Comparison of ENCODE assay signal across 12 cellular contexts in the genomic region with DNA sequence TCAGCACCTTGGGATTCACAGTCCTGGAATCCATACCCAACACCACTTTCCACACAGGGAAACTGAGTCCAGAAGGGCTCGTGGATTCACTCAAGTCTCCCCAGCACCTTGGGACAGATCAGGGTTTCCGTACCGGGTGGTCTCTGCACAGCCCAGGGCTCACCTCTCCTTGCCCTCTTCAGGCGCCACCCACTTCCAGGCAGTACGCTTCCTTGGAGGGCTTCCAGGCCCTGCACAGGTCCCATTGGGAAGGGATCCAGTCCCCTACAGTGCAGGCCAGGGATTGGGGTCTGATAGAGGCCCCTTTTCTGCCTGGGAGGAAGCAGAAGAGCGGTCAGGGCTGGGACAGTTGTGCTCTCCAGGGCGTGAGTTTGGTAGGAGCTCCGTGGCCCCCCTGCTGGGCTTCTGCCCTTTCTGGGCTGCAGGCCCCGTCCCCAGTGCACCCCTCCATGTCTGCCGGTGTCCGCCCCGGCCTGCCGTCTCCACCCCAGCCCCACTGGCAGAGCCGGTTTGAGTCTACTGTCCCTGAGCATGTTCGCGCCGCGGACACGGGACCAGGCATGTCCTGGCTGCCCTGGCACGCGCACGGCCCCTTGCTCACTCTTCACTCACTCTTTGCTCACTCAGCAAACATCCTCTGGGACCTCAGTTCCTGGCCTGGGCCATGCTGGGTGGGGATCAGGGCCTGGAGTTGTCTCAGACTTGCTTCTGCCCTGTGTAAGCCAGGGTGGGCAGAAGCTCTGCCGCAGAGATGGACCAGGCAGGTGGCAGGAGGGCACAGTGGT. TPM values are rescaled to one million over a fixed set of nuclear protein-coding genes. Genes with fewer than 3 reads are reported as not detected.
DNase-seq lines count a peak whose midpoint lies in the region; ATAC-seq and TF ChIP-seq lines count a peak whose summit lies in the region.
"Had no signal": no experiment of that assay in that cellular context is flagged by ENCODE, and none has a peak within 500 bp of the region (broad histone marks: within the 10 kb centered on the region; RNA-seq: fewer than 3 reads in every experiment).

No MANE protein-coding gene starts in this region.

- WGBS in urinary bladder = 45% methylated on average over 23 of the region's 23 CpGs

- H3K9me3 ChIP-seq in left ventricle myocardium inferior (replicated peaks) = no peaks in the 10 kb centered on the region
- no peaks in the 10 kb centered on the region for H3K9me3 ChIP-seq in neural progenitor cell (ENCODE audit: low read depth)
- no peaks in the 10 kb centered on the region for H3K9me3 ChIP-seq in BE2C

- no peaks in the 10 kb centered on the region for H3F3A ChIP-seq in neural progenitor cell (ENCODE audit: low read depth)

- peak; percentile 6 for ATAC-seq in Right ventricle myocardium superior (ENCODE audit: poor library complexity)
- no peak for ATAC-seq in GM21381 (IDR thresholded peaks at IDR 0.05; ENCODE audit: unreplicated experiment)

- no peak overlapping the region for H2AFZ ChIP-seq in neural progenitor cell (replicated peaks)

- H3K36me3 ChIP-seq in left ventricle myocardium inferior (no peaks in the 10 kb centered on the region), neural progenitor cell (no peaks in the 10 kb centered on the region), urinary bladder (ENCODE audit: insufficient read depth) (no peaks in the 10 kb centered on the region), BE2C (no peaks in the 10 kb centered on the region)

- H3K27ac ChIP-seq in left ventricle myocardium inferior (replicated peaks) = no peak overlapping the region
- H3K27ac ChIP-seq in neural progenitor cell = peak overlapping the region; percentile 20
- H3K27ac ChIP-seq in urinary bladder (ENCODE audit: low read depth) = peak overlapping the region; percentile 67
- H3K27ac ChIP-seq: brain microvascular endothelial cell had no signal

- peaks cover 81% of the 10 kb centered on the region for H3K79me2 ChIP-seq in neural progenitor cell (ENCODE audit: low read depth)

- intact Hi-C loops in Right ventricle myocardium superior (cut with DNase I) (no loop called here), left ventricle myocardium inferior (cut with micrococcal nuclease) (no loop called here)

- H3K4me3 ChIP-seq in left ventricle myocardium inferior (no peak overlapping the region), epithelial cell of esophagus (ENCODE audit: low read length) (no peak overlapping the region), neural progenitor cell (no peak overlapping the region), urinary bladder (ENCODE audit: low read depth, low read length) (no peak overlapping the region), BE2C (ENCODE audit: low read depth, low read length) (no peak overlapping the region)

- H4K20me1 ChIP-seq in neural progenitor cell (ENCODE audit: low read depth) = peaks cover 93% of the 10 kb centered on the region

- H3K4me2 ChIP-seq in neural progenitor cell = no peak overlapping the region

- peak overlapping the region; percentile 91 for H3K27ac Mint-ChIP-seq in neural progenitor cell

- no peaks in the 10 kb centered on the region for H3K36me3 Mint-ChIP-seq in neural progenitor cell

- no peak overlapping the region for H3K4me3 Mint-ChIP-seq in neural progenitor cell

- H3K27me3 ChIP-seq in left ventricle myocardium inferior (ENCODE audit: low read depth) (no peaks in the 10 kb centered on the region), neural progenitor cell (no peaks in the 10 kb centered on the region), BE2C (no peaks in the 10 kb centered on the region)
- H3K27me3 ChIP-seq: brain microvascular endothelial cell had no signal

- no peaks in the 10 kb centered on the region for H3K9me3 Mint-ChIP-seq in neural progenitor cell

- peaks cover 3% of the 10 kb centered on the region for H3K27me3 Mint-ChIP-seq in neural progenitor cell (ENCODE audit: insufficient read depth, low read depth)

- peaks cover 24% of the 10 kb centered on the region for H3K4me1 Mint-ChIP-seq in neural progenitor cell

- H3K9ac ChIP-seq in neural progenitor cell = no peak overlapping the region

- DNase-seq in Right ventricle myocardium superior = peak; percentile 58
- DNase-seq in left ventricle myocardium inferior = no peak
- DNase-seq in epithelial cell of esophagus (ENCODE audit: low read depth) = peak; percentile 98
- no peak for DNase-seq in neural progenitor cell (ENCODE audit: low spot score)
- DNase-seq in BE2C = no peak
- DNase-seq in DMS 273 (lab: John Stamatoyannopoulos, UW; ENCODE audit: unreplicated experiment) = no peak
- DNase-seq: activated T-cell treated with anti-CD3 and anti-CD28 coated beads for 4 hours, brain microvascular endothelial cell, GOT3, Kasumi-1 had no signal

- no peak for TF ChIP-seq CTCF in left ventricle myocardium inferior (IDR thresholded peaks at IDR 0.05; ENCODE audit: borderline replicate concordance)
- TF ChIP-seq CTCF in epithelial cell of esophagus (IDR thresholded peaks at IDR 0.05; ENCODE audit: insufficient read depth, low read depth, low read length, missing control alignments) = no peak
- no peak for TF ChIP-seq CTCF in neural progenitor cell (IDR thresholded peaks at IDR 0.05)
- no peak for TF ChIP-seq CTCF in BE2C (IDR thresholded peaks at IDR 0.05; ENCODE audit: low read depth, low read length)

- H3K4me1 ChIP-seq in left ventricle myocardium inferior (peaks cover 26% of the 10 kb centered on the region), neural progenitor cell (peaks cover 3% of the 10 kb centered on the region), urinary bladder (ENCODE audit: insufficient read depth) (no peaks in the 10 kb centered on the region), BE2C (0 out of 2 replicates have a peak, but pooled peaks cover 3% of the 10 kb centered on the region)

RNA-seq across cellular contexts. Expression of gene SRC, which starts 12.6 kb away (rescaled TPM):
- total RNA-seq in Right ventricle myocardium superior = 6.7 TPM
- 4.2 TPM for total RNA-seq in left ventricle myocardium inferior
- 15.4 and 47.4 TPM in 2 replicates for total RNA-seq in neural progenitor cell (ENCODE audit: low replicate concordance)
- total RNA-seq in urinary bladder = 26.9 TPM
- 53.2 TPM for polyA plus RNA-seq in urinary bladder
- 12.5 TPM for polyA plus RNA-seq in BE2C (2012; ENCODE audit: insufficient read depth, insufficient read length, low read depth)

Comparison
In these comparisons a context has a peak if more than half of its experiments do, and no peak if none do; other contexts are left out.
1. DNase-seq: peak in Right ventricle myocardium superior (single experiment) and epithelial cell of esophagus (single experiment); none in left ventricle myocardium inferior (single experiment), neural progenitor cell (single experiment), BE2C (single experiment) and DMS 273 (single experiment).